In genomic region chr6:167501831-167502385, GRCh38 we compare ENCODE assay signal across 8 cellular contexts.
DNase-seq lines count a peak whose midpoint lies in the region; ATAC-seq and TF ChIP-seq lines count a peak whose summit lies in the region.

No MANE protein-coding gene starts in this region.

- peak; percentile 69 for ATAC-seq in left colon
- ATAC-seq in GM19467 (IDR thresholded peaks at IDR 0.05; ENCODE audit: unreplicated experiment): no peak
- no peak for ATAC-seq in HG03571 (IDR thresholded peaks at IDR 0.05; ENCODE audit: unreplicated experiment)
- ATAC-seq in stimulated activated naive CD8-positive, alpha-beta T cell treated with anti-CD3 and anti-CD28 coated beads, Interleukin-15, Interleukin-2, amounts not matched to agents 100 U/mL and 50 U/mL, for 24 hours: no peak
- no peak for ATAC-seq in GM21360 (IDR thresholded peaks at IDR 0.05; ENCODE audit: unreplicated experiment)

- H3K27me3 ChIP-seq in BE2C: no peaks in the 10 kb centered on the region

- H3K4me3 ChIP-seq in BE2C (ENCODE audit: low read depth, low read length): no peak overlapping the region

- no peaks in the 10 kb centered on the region for H3K36me3 ChIP-seq in BE2C

- H3K9me3 ChIP-seq in BE2C: no peaks in the 10 kb centered on the region

- TF ChIP-seq CTCF in BE2C (IDR thresholded peaks at IDR 0.05; ENCODE audit: low read depth, low read length): peak; percentile 54

- intact Hi-C loops in left colon (cut with DNase I, micrococcal nuclease): no loop called here

- peak; percentile 34 for DNase-seq in BE2C
- DNase-seq in H4 (ENCODE audit: low spot score): peak; percentile 5
- DNase-seq in RPMI8226: peak; percentile 27
- DNase-seq in left colon: peak; percentile 52 to 70
- no peak for DNase-seq in stimulated activated naive CD8-positive, alpha-beta T cell treated with anti-CD3 and anti-CD28 coated beads, Interleukin-15, Interleukin-2, amounts not matched to agents 100 U/mL and 50 U/mL, for 24 hours

- H3K4me1 ChIP-seq in BE2C: no peaks in the 10 kb centered on the region
